ENCODE assay signal across 8 cellular contexts in genomic region chr10:102420443-102420809, GRCh38. TPM values are rescaled to one million over a fixed set of nuclear protein-coding genes. Genes with fewer than 3 reads are reported as not detected.
A peak's percentile ranks its signal among the peaks of the same experiment; 100 is the strongest.
DNase-seq lines count a peak whose midpoint lies in the region; ATAC-seq, FAIRE-seq and TF ChIP-seq lines count a peak whose summit lies in the region.

No MANE protein-coding gene starts in this region.

- H3K27me3 Mint-ChIP-seq in activated CD4-positive, alpha-beta T cell treated with anti-CD3 and anti-CD28 coated beads, Interleukin-2, amount 10 ng/mL, durations not matched to agents 24 days and 14 days, result peaks cover 21% of the 10 kb centered on the region

- no peaks in the 10 kb centered on the region for H3K9me3 Mint-ChIP-seq in activated CD4-positive, alpha-beta T cell treated with anti-CD3 and anti-CD28 coated beads, Interleukin-2, amount 10 ng/mL, durations not matched to agents 24 days and 14 days

- peak overlapping the region; percentile 87 for H2AFZ ChIP-seq in K562 (ENCODE audit: low read depth, low read length)

- H3K4me1 Mint-ChIP-seq in activated CD4-positive, alpha-beta T cell treated with anti-CD3 and anti-CD28 coated beads, Interleukin-2, amount 10 ng/mL, durations not matched to agents 24 days and 14 days, result peaks cover 26% of the 10 kb centered on the region

- peaks cover 14% of the 10 kb centered on the region for H3K36me3 Mint-ChIP-seq in activated CD4-positive, alpha-beta T cell treated with anti-CD3 and anti-CD28 coated beads, Interleukin-2, amount 10 ng/mL, durations not matched to agents 24 days and 14 days (ENCODE audit: low read depth)

- H3K27ac ChIP-seq in K562 (ENCODE audit: extremely low read depth, low read depth, low read length) (peak overlapping the region; percentile 80), right lobe of liver (peak overlapping the region; percentile 11 to 89 (median 73)), tibial nerve (peak overlapping the region; percentile 47 to 90 (median 86))

- CTCF ChIA-PET in K562 (lab: Yijun Ruan, JAX; ENCODE audit: low intra/inter-chr PET ratio), result no interaction called here

- peak overlapping the region; percentile 65 to 96 for H3K9ac ChIP-seq in K562 (ENCODE audit: insufficient read depth in 1 of 2, low read depth in 2 of 2, low read length in 2 of 2)

- intact Hi-C loops in activated CD4-positive, alpha-beta T cell treated with anti-CD3 and anti-CD28 coated beads, Interleukin-2, amount 10 ng/mL, durations not matched to agents 24 days and 14 days (cut with micrococcal nuclease), result loop anchor here (1.0 kb wide), 1 partner anchor 268 kb away; the partner anchor contains the start of gene NOLC1
- intact Hi-C loops in K562 (cut with micrococcal nuclease), result loop anchor here (5.0 kb wide), 1 partner anchor 42 kb away; no protein-coding TSS in a partner anchor
- intact Hi-C loops in right lobe of liver (cut with DNase I), result no loop called here

- H3K4me3 ChIP-seq in K562 (peak overlapping the region; percentile 93), right lobe of liver (peak overlapping the region; percentile 86 to 90 (median 89)), tibial nerve (peak overlapping the region; percentile 67 to 99 (median 93))

- H3K9me3 ChIP-seq in K562 (replicated peaks; ENCODE audit: control insufficient read depth, insufficient read depth, low read depth, low read length), result no peaks in the 10 kb centered on the region
- H3K9me3 ChIP-seq in right lobe of liver, result no peaks in the 10 kb centered on the region
- no peaks in the 10 kb centered on the region for H3K9me3 ChIP-seq in tibial nerve

- POLR2A ChIA-PET in K562 (lab: Yijun Ruan, JAX), result interaction anchor here (0.6 to 5.3 kb wide), 9 partner anchors 10 to 925 kb away, joined by 3 to 34 read pairs (median 7); partner anchors contain the start of genes C10orf95 and CUEDC2

- H3K79me2 ChIP-seq in K562 (ENCODE audit: control insufficient read depth, insufficient read depth, low read length), result peaks cover 25% of the 10 kb centered on the region

- DNase-seq in activated CD4-positive, alpha-beta T cell treated with anti-CD3 and anti-CD28 coated beads, Interleukin-2, amount 10 ng/mL, durations not matched to agents 24 days and 14 days, result no peak
- DNase-seq in activated CD4-positive, alpha-beta T cell treated with anti-CD3 and anti-CD28 coated beads for 4 hours, result no peak
- DNase-seq in K562 (ENCODE audit: extremely low read depth in 1 of 4, low spot score in 3 of 4) (peak in 2 of 4 experiments; percentile 82 to 91), right lobe of liver (peak in 1 of 3 donors; percentile 92), tibial nerve (ENCODE audit: low spot score in 2 of 2) (no peak), NCI-H446 (lab: John Stamatoyannopoulos, UW) (no peak), SHP77 treated with DMSO at 0.1 percent for 48 hours (lab: John Stamatoyannopoulos, UW) (no peak)

- H3K27me3 ChIP-seq in K562 (ENCODE audit: control insufficient read depth in 2 of 2, insufficient read depth in 2 of 2, low read length in 2 of 2) (no peaks in the 10 kb centered on the region), right lobe of liver (no peaks in the 10 kb centered on the region), tibial nerve (peaks cover 0 to 36% of the 10 kb centered on the region in 2 donors)

- no peak for FAIRE-seq in K562 (lab: Jason Lieb, UNC)

- peaks cover 12 to 59% of the 10 kb centered on the region in 2 experiments; a peak in 4 of 5 replicates for H3K4me1 ChIP-seq in K562 (replicated peaks in 1 of 2; ENCODE audit: control insufficient read depth in 2 of 2, insufficient read depth in 2 of 2, low read length in 2 of 2)
- H3K4me1 ChIP-seq in right lobe of liver, result peaks cover 0 to 25% (median 11%) of the 10 kb centered on the region in 4 donors
- peaks cover 0 to 54% (median 36%) of the 10 kb centered on the region in 4 donors for H3K4me1 ChIP-seq in tibial nerve

- H3K9me1 ChIP-seq in K562 (ENCODE audit: control insufficient read depth, insufficient read depth, low read length), result no peaks in the 10 kb centered on the region

- in situ Hi-C loops in K562 (cut with MboI), result no loop called here

- ATAC-seq in HG03439 (IDR thresholded peaks at IDR 0.05; ENCODE audit: unreplicated experiment), result peak; percentile 47
- peak; percentile 72 for ATAC-seq in K562
- ATAC-seq in right lobe of liver, result peak; percentile 70 to 74 (median 71)

- H3K4me2 ChIP-seq in K562 (ENCODE audit: insufficient read depth, low read length), result peak overlapping the region; percentile 74

- H3K4me3 Mint-ChIP-seq in activated CD4-positive, alpha-beta T cell treated with anti-CD3 and anti-CD28 coated beads, Interleukin-2, amount 10 ng/mL, durations not matched to agents 24 days and 14 days, result peak overlapping the region; percentile 96

- TF ChIP-seq POLR2A in K562 (conservative IDR thresholded peaks at IDR 0.05) (no peak), right lobe of liver (IDR thresholded peaks at IDR 0.05) (no peak), tibial nerve (IDR thresholded peaks at IDR 0.05) (no peak)

- BruUV-seq in K562 (replicated peaks; lab: Mats Ljungman, UMichigan), result TSS peak; percentile 36

- 2% methylated on average over 15 of the region's 17 CpGs for WGBS in K562 (ENCODE audit: insufficient coverage, low coverage, missing lambda C conversion rate)
- WGBS in right lobe of liver (ENCODE audit: insufficient coverage, low coverage, low lambda C conversion rate, missing lambda C conversion rate), result under 1% methylated on average over 17 of the region's 17 CpGs
- 0 to 2% methylated on average over 17 of the region's 17 CpGs for WGBS in tibial nerve, 2 donors

- TF ChIP-seq EP300 in K562 (IDR thresholded peaks at IDR 0.05; ENCODE audit: low read length), result no peak
- no peak for TF ChIP-seq EP300 in tibial nerve (IDR thresholded peaks at IDR 0.05)

- peak overlapping the region; percentile 95 for H3K27ac Mint-ChIP-seq in activated CD4-positive, alpha-beta T cell treated with anti-CD3 and anti-CD28 coated beads, Interleukin-2, amount 10 ng/mL, durations not matched to agents 24 days and 14 days

- TF ChIP-seq CTCF in K562 (IDR thresholded peaks at IDR 0.05 in 2 of 3, conservative IDR thresholded peaks at IDR 0.05 in 1 of 3; ENCODE audit: insufficient read depth in 2 of 3, low read depth in 1 of 3, low read length in 3 of 3) (no peak), right lobe of liver (IDR thresholded peaks at IDR 0.05) (no peak), tibial nerve (IDR thresholded peaks at IDR 0.05) (no peak)

- H4K20me1 ChIP-seq in K562 (replicated peaks; ENCODE audit: control insufficient read depth, insufficient read depth, low read length), result no peaks in the 10 kb centered on the region

- no peak for TF ChIP-seq RAD21 in K562 (CRISPR knock-in tag; conservative IDR thresholded peaks at IDR 0.05 in 1 of 2, IDR thresholded peaks at IDR 0.05 in 1 of 2)

- H3K36me3 ChIP-seq in K562 (ENCODE audit: control insufficient read depth, insufficient read depth, low read length) (peaks cover 17% of the 10 kb centered on the region; the same call in 2 of the 3 replicates), right lobe of liver (peaks cover 0 to 5% (median 2%) of the 10 kb centered on the region in 4 donors), tibial nerve (peaks cover 0 to 22% (median 7%) of the 10 kb centered on the region in 3 donors)

RNA-seq across cellular contexts. Expression of gene FBXL15, which starts 0.2 kb away (rescaled TPM):
- 14.0 and 16.4 TPM in 2 replicates for total RNA-seq in activated CD4-positive, alpha-beta T cell treated with anti-CD3 and anti-CD28 coated beads, Interleukin-2, amount 10 ng/mL, durations not matched to agents 24 days and 14 days
- 2.1 and 10.9 TPM in 2 replicates for total RNA-seq in K562 (2011; cell fraction: chromatin; rRNA removed; ENCODE audit: low replicate concordance)
- total RNA-seq in K562 (2011; cell fraction: nucleolus; rRNA removed), result 16.8 and 21.0 TPM in 2 replicates
- total RNA-seq in K562 (2011; cell fraction: nucleoplasm; rRNA removed), result 6.7 and 7.4 TPM in 2 replicates
- total RNA-seq in K562 (2014; rRNA removed), result 25.8 and 27.4 TPM in 2 replicates
- total RNA-seq in K562 (2014; rRNA removed; fragmentation: Illumina TruSeq; extraction: Trizol), result 0.80 and 1.2 TPM in 2 replicates
- total RNA-seq in K562 (2015; rRNA removed; fragmentation: Illumina TruSeq; extraction: Trizol), result 4.1 and 4.5 TPM in 2 replicates
- 19.5 and 25.4 TPM in 2 replicates for total RNA-seq in K562 (2021)
- polyA plus RNA-seq in K562 (2011; rRNA removed), result 3.5 and 5.6 TPM in 2 replicates
- 10.9 and 32.1 TPM in 2 replicates for polyA plus RNA-seq in K562 (2011; cell fraction: cytosol; rRNA removed)
- 29.9 and 52.2 TPM in 2 replicates for polyA plus RNA-seq in K562 (2011; cell fraction: nucleus; rRNA removed)
- polyA plus RNA-seq in K562 (2012), result 9.6 and 16.4 TPM in 2 replicates
- 1.4 and 3.1 TPM in 2 replicates for polyA plus RNA-seq in K562 (2014; fragmentation: Illumina TruSeq; extraction: Trizol)
- under 1 TPM; 0.08 to 0.31 TPM for polyA plus RNA-seq in K562 (2014; fragmentation: Nextera tagmentation; extraction: Ambion mirVana)
- polyA plus RNA-seq in K562 (2014; rRNA removed), result 24.0 and 25.9 TPM in 2 replicates
- 0.49 and 0.72 TPM in 2 replicates for polyA minus RNA-seq in K562 (2011; rRNA and poly(A)+ RNA removed)
- 2.8 and 7.2 TPM in 2 replicates for polyA minus RNA-seq in K562 (2011; cell fraction: cytosol; rRNA and poly(A)+ RNA removed)
- 5.5 and 7.0 TPM in 2 replicates for polyA minus RNA-seq in K562 (2011; cell fraction: nucleus; rRNA and poly(A)+ RNA removed)
- 10 to 100 TPM in 2 of 6 experiments, 1 to 10 TPM in 4; 5.6 to 22.9 (median 9.0) TPM for total RNA-seq in right lobe of liver
- total RNA-seq in tibial nerve, result 10 to 100 TPM; 25.8 to 51.1 (median 46.2) TPM

RNA-seq across cellular contexts. Expression of gene PSD, which starts 1.8 kb away (rescaled TPM):
- total RNA-seq in activated CD4-positive, alpha-beta T cell treated with anti-CD3 and anti-CD28 coated beads, Interleukin-2, amount 10 ng/mL, durations not matched to agents 24 days and 14 days, result 10.4 and 12.1 TPM in 2 replicates
- 2.6 and 10.1 TPM in 2 replicates for total RNA-seq in K562 (2011; cell fraction: chromatin; rRNA removed; ENCODE audit: low replicate concordance)
- total RNA-seq in K562 (2011; cell fraction: nucleolus; rRNA removed), result 6.1 and 10.2 TPM in 2 replicates
- 3.3 and 4.3 TPM in 2 replicates for total RNA-seq in K562 (2011; cell fraction: nucleoplasm; rRNA removed)
- total RNA-seq in K562 (2014; rRNA removed) (0.54 and 1.1 TPM in 2 replicates), K562 (2014; rRNA removed; fragmentation: Illumina TruSeq; extraction: Trizol) (0.10 and 0.11 TPM in 2 replicates), K562 (2015; rRNA removed; fragmentation: Illumina TruSeq; extraction: Trizol) (0.54 and 0.60 TPM in 2 replicates), K562 (2021) (1.5 and 1.7 TPM in 2 replicates), right lobe of liver (1 to 10 TPM in 3 of 6 experiments, under 1 TPM in 3; 0.12 to 4.6 (median 1.3) TPM), tibial nerve (1 to 10 TPM in 1 of 4 donors, under 1 TPM in 3; 0.30 to 1.1 (median 0.70) TPM)
- polyA plus RNA-seq in K562 (2011; rRNA removed) (0.89 and 1.6 TPM in 2 replicates), K562 (2014; fragmentation: Illumina TruSeq; extraction: Trizol) (0.40 and 0.64 TPM in 2 replicates), K562 (2014; fragmentation: Nextera tagmentation; extraction: Ambion mirVana) (not detected), K562 (2014; rRNA removed) (0.89 and 1.5 TPM in 2 replicates)
- 1.2 and 3.0 TPM in 2 replicates for polyA plus RNA-seq in K562 (2011; cell fraction: cytosol; rRNA removed)
- 7.0 and 9.6 TPM in 2 replicates for polyA plus RNA-seq in K562 (2011; cell fraction: nucleus; rRNA removed)
- polyA plus RNA-seq in K562 (2012), result 3.4 TPM in 2 replicates
- 0.06 and 0.49 TPM in 2 replicates for polyA minus RNA-seq in K562 (2011; rRNA and poly(A)+ RNA removed)
- 0.76 and 1.8 TPM in 2 replicates for polyA minus RNA-seq in K562 (2011; cell fraction: cytosol; rRNA and poly(A)+ RNA removed)
- polyA minus RNA-seq in K562 (2011; cell fraction: nucleus; rRNA and poly(A)+ RNA removed), result 2.7 and 3.5 TPM in 2 replicates

RNA-seq across cellular contexts. Expression of gene CUEDC2, which starts 11.9 kb away (rescaled TPM):
- 64.2 and 67.6 TPM in 2 replicates for total RNA-seq in activated CD4-positive, alpha-beta T cell treated with anti-CD3 and anti-CD28 coated beads, Interleukin-2, amount 10 ng/mL, durations not matched to agents 24 days and 14 days
- total RNA-seq in K562 (2011; cell fraction: chromatin; rRNA removed; ENCODE audit: low replicate concordance), result 16.7 and 39.3 TPM in 2 replicates
- total RNA-seq in K562 (2011; cell fraction: nucleolus; rRNA removed), result 30.3 and 31.5 TPM in 2 replicates
- total RNA-seq in K562 (2011; cell fraction: nucleoplasm; rRNA removed), result 14.4 and 24.2 TPM in 2 replicates
- total RNA-seq in K562 (2014; rRNA removed) (35.9 and 37.0 TPM in 2 replicates), K562 (2014; rRNA removed; fragmentation: Illumina TruSeq; extraction: Trizol) (13.5 and 17.8 TPM in 2 replicates), K562 (2015; rRNA removed; fragmentation: Illumina TruSeq; extraction: Trizol) (19.9 and 21.0 TPM in 2 replicates), K562 (2021) (36.0 and 40.1 TPM in 2 replicates), right lobe of liver (10 to 100 TPM; 23.0 to 32.1 (median 26.8) TPM), tibial nerve (100 to 1,000 TPM in 3 of 4 donors, 10 to 100 TPM in 1; 86.4 to 195 (median 131) TPM)
- polyA plus RNA-seq in K562 (2011; rRNA removed) (27.4 and 34.9 TPM in 2 replicates), K562 (2014; fragmentation: Illumina TruSeq; extraction: Trizol) (44.5 and 48.9 TPM in 2 replicates), K562 (2014; fragmentation: Nextera tagmentation; extraction: Ambion mirVana) (10 to 100 TPM in 1 of 2 experiments, 1 to 10 TPM in 1; 8.5 to 17.0 TPM), K562 (2014; rRNA removed) (45.6 and 48.3 TPM in 2 replicates)
- polyA plus RNA-seq in K562 (2011; cell fraction: cytosol; rRNA removed), result 53.4 and 65.7 TPM in 2 replicates
- 66.8 and 81.1 TPM in 2 replicates for polyA plus RNA-seq in K562 (2011; cell fraction: nucleus; rRNA removed)
- 33.8 and 48.3 TPM in 2 replicates for polyA plus RNA-seq in K562 (2012)
- polyA minus RNA-seq in K562 (2011; rRNA and poly(A)+ RNA removed), result 9.5 TPM in 2 replicates
- 22.7 and 24.0 TPM in 2 replicates for polyA minus RNA-seq in K562 (2011; cell fraction: cytosol; rRNA and poly(A)+ RNA removed)
- polyA minus RNA-seq in K562 (2011; cell fraction: nucleus; rRNA and poly(A)+ RNA removed), result 7.7 and 8.6 TPM in 2 replicates

RNA-seq across cellular contexts. Expression of gene NFKB2, which starts 24.9 kb away (rescaled TPM):
- 300 and 311 TPM in 2 replicates for total RNA-seq in activated CD4-positive, alpha-beta T cell treated with anti-CD3 and anti-CD28 coated beads, Interleukin-2, amount 10 ng/mL, durations not matched to agents 24 days and 14 days
- 20.7 and 56.0 TPM in 2 replicates for total RNA-seq in K562 (2011; cell fraction: chromatin; rRNA removed; ENCODE audit: low replicate concordance)
- total RNA-seq in K562 (2011; cell fraction: nucleolus; rRNA removed), result 26.2 and 30.9 TPM in 2 replicates
- 16.3 and 26.1 TPM in 2 replicates for total RNA-seq in K562 (2011; cell fraction: nucleoplasm; rRNA removed)
- total RNA-seq in K562 (2014; rRNA removed) (14.7 and 19.3 TPM in 2 replicates), K562 (2014; rRNA removed; fragmentation: Illumina TruSeq; extraction: Trizol) (5.7 and 6.0 TPM in 2 replicates), K562 (2015; rRNA removed; fragmentation: Illumina TruSeq; extraction: Trizol) (4.2 and 5.3 TPM in 2 replicates), K562 (2021) (20.3 and 20.6 TPM in 2 replicates), right lobe of liver (10 to 100 TPM in 4 of 6 experiments, 1 to 10 TPM in 2; 7.5 to 46.0 (median 19.4) TPM), tibial nerve (10 to 100 TPM; 19.3 to 49.2 (median 31.8) TPM)
- polyA plus RNA-seq in K562 (2011; rRNA removed) (7.9 and 9.7 TPM in 2 replicates), K562 (2014; fragmentation: Illumina TruSeq; extraction: Trizol) (9.4 and 11.4 TPM in 2 replicates), K562 (2014; fragmentation: Nextera tagmentation; extraction: Ambion mirVana) (under 1 TPM; 0.07 to 0.11 TPM), K562 (2014; rRNA removed) (12.2 and 15.3 TPM in 2 replicates)
- 5.8 and 10.1 TPM in 2 replicates for polyA plus RNA-seq in K562 (2011; cell fraction: cytosol; rRNA removed)
- 29.8 and 52.6 TPM in 2 replicates for polyA plus RNA-seq in K562 (2011; cell fraction: nucleus; rRNA removed)
- 13.9 and 31.5 TPM in 2 replicates for polyA plus RNA-seq in K562 (2012)
- polyA minus RNA-seq in K562 (2011; rRNA and poly(A)+ RNA removed), result 4.3 and 4.6 TPM in 2 replicates
- polyA minus RNA-seq in K562 (2011; cell fraction: cytosol; rRNA and poly(A)+ RNA removed), result 6.4 and 11.0 TPM in 2 replicates
- 8.2 and 8.8 TPM in 2 replicates for polyA minus RNA-seq in K562 (2011; cell fraction: nucleus; rRNA and poly(A)+ RNA removed)

RNA-seq across cellular contexts. Expression of gene C10orf95, which starts 30.9 kb away (rescaled TPM):
- 0.33 and 0.52 TPM in 2 replicates for total RNA-seq in activated CD4-positive, alpha-beta T cell treated with anti-CD3 and anti-CD28 coated beads, Interleukin-2, amount 10 ng/mL, durations not matched to agents 24 days and 14 days
- 0.48 and 0.93 TPM in 2 replicates for total RNA-seq in K562 (2011; cell fraction: chromatin; rRNA removed; ENCODE audit: low replicate concordance)
- total RNA-seq in K562 (2011; cell fraction: nucleolus; rRNA removed), result 1.0 and 1.3 TPM in 2 replicates
- total RNA-seq in K562 (2011; cell fraction: nucleoplasm; rRNA removed), result 1.6 and 1.9 TPM in 2 replicates
- total RNA-seq in K562 (2014; rRNA removed), result 0.41 and 0.90 TPM in 2 replicates
- not detected in 2 replicates for total RNA-seq in K562 (2014; rRNA removed; fragmentation: Illumina TruSeq; extraction: Trizol)
- 0.26 and 0.29 TPM in 2 replicates for total RNA-seq in K562 (2015; rRNA removed; fragmentation: Illumina TruSeq; extraction: Trizol)
- 0.38 and 0.49 TPM in 2 replicates for total RNA-seq in K562 (2021)
- polyA plus RNA-seq in K562 (2011; rRNA removed), result 0.08 and 0.24 TPM in 2 replicates
- 0.40 and 0.70 TPM in 2 replicates for polyA plus RNA-seq in K562 (2011; cell fraction: cytosol; rRNA removed)
- 0.63 and 0.87 TPM in 2 replicates for polyA plus RNA-seq in K562 (2011; cell fraction: nucleus; rRNA removed)
- 1.9 and 2.0 TPM in 2 replicates for polyA plus RNA-seq in K562 (2012)
- 0.18 and 0.30 TPM in 2 replicates for polyA plus RNA-seq in K562 (2014; fragmentation: Illumina TruSeq; extraction: Trizol)
- under 1 TPM; 0.03 to 0.14 TPM for polyA plus RNA-seq in K562 (2014; fragmentation: Nextera tagmentation; extraction: Ambion mirVana)
- 0.16 and 0.35 TPM in 2 replicates for polyA plus RNA-seq in K562 (2014; rRNA removed)
- polyA minus RNA-seq in K562 (2011; rRNA and poly(A)+ RNA removed), result 0.21 and 0.30 TPM in 2 replicates
- polyA minus RNA-seq in K562 (2011; cell fraction: cytosol; rRNA and poly(A)+ RNA removed), result not detected in 2 replicates
- 1.2 and 1.5 TPM in 2 replicates for polyA minus RNA-seq in K562 (2011; cell fraction: nucleus; rRNA and poly(A)+ RNA removed)
- total RNA-seq in right lobe of liver, result not detected
- 1 to 10 TPM in 1 of 4 donors, not detected in 3; 1.4 TPM for total RNA-seq in tibial nerve

Comparison
In these comparisons a context has a peak if more than half of its experiments do, and no peak if none do; other contexts are left out.
1. intact Hi-C loops: an anchor here in activated CD4-positive, alpha-beta T cell treated with anti-CD3 and anti-CD28 coated beads, Interleukin-2, amount 10 ng/mL, durations not matched to agents 24 days and 14 days (1.0 kb wide) and K562 (5.0 kb wide); none called in right lobe of liver.